ENCODE assay signal across 25 cellular contexts in genomic region chr4:142579483-142579882, GRCh38.
"Had no signal": no experiment of that assay in that cellular context is flagged by ENCODE, and none has a peak within 500 bp of the region (broad histone marks: within the 10 kb centered on the region; RNA-seq: fewer than 3 reads in every experiment).

No MANE protein-coding gene starts in this region.

- H3K9me3 Mint-ChIP-seq: activated naive CD8-positive, alpha-beta T cell treated with anti-CD3 and anti-CD28 coated beads for 36 hours; central memory CD8-positive, alpha-beta T cell; effector memory CD8-positive, alpha-beta T cell had no signal

- H3K4me3 ChIP-seq: breast epithelium, colonic mucosa, dorsolateral prefrontal cortex, gastroesophageal sphincter, ovary, prostate gland, spleen, thyroid gland, upper lobe of right lung had no signal

- DNase-seq: activated CD4-positive, alpha-beta T cell treated with anti-CD3 and anti-CD28 coated beads, Interleukin-2, amount 50 U/mL, for 1 hour; activated CD4-positive, CD25-positive, alpha-beta regulatory T cell; activated CD8-positive, alpha-beta memory T cell treated with anti-CD3 and anti-CD28 coated beads for 24 hours; activated CD8-positive, alpha-beta memory T cell treated with anti-CD3 and anti-CD28 coated beads, Interleukin-2, amount 50 U/mL, for 4 hours; activated gamma-delta T cell; activated naive CD8-positive, alpha-beta T cell treated with anti-CD3 and anti-CD28 coated beads for 36 hours; colonic mucosa; dorsolateral prefrontal cortex; effector memory CD8-positive, alpha-beta T cell; head of caudate nucleus; midbrain; natural killer cell; ovary; spleen; stimulated activated CD4-positive, alpha-beta T cell treated with anti-CD3 and anti-CD28 coated beads, Interleukin-4, amount 100 ng/mL, for 1 hour; stimulated activated naive CD4-positive, alpha-beta T cell treated with Interleukin-2 at 50 U/mL for 16 hours; SW 1271; T-helper 17 cell; thyroid gland; upper lobe of right lung had no signal

- H3K27ac Mint-ChIP-seq: activated naive CD8-positive, alpha-beta T cell treated with anti-CD3 and anti-CD28 coated beads for 36 hours; effector memory CD8-positive, alpha-beta T cell; natural killer cell; T-helper 17 cell had no signal

- H3K4me3 Mint-ChIP-seq: activated naive CD8-positive, alpha-beta T cell treated with anti-CD3 and anti-CD28 coated beads for 36 hours; central memory CD8-positive, alpha-beta T cell; effector memory CD8-positive, alpha-beta T cell; natural killer cell; T-helper 17 cell had no signal

- H3K27me3 Mint-ChIP-seq: activated naive CD8-positive, alpha-beta T cell treated with anti-CD3 and anti-CD28 coated beads for 36 hours; central memory CD8-positive, alpha-beta T cell; effector memory CD8-positive, alpha-beta T cell; T-helper 17 cell had no signal

- H3K4me1 Mint-ChIP-seq: natural killer cell had no signal

- H3K36me3 Mint-ChIP-seq: natural killer cell had no signal

- ATAC-seq: effector memory CD8-positive, alpha-beta T cell; esophagus mucosa; gastroesophageal sphincter; natural killer cell; T-helper 17 cell; upper lobe of right lung had no signal
